20 cellular contexts compared by ENCODE assay signal in the genomic region with DNA sequence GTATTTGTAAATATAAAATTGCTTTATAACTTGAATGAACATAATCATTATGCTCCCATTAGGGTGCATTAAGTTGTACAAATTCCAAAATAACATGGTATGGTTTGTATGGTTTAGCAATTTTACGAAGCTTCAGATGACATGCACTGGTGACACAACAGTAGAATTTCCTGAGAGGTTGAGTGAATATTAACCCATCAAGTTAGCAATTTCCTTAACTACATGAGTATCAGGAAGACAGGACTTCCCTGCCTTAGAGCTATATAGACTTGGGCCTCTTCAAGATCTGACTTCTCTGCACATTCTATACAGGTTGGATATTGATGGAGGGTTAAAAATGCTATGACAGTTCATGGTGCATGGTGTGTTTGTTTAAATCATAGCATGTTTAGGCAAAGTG.
"Had no signal": no experiment of that assay in that cellular context is flagged by ENCODE, and none has a peak within 500 bp of the region (broad histone marks: within the 10 kb centered on the region; RNA-seq: fewer than 3 reads in every experiment).

No MANE protein-coding gene starts in this region.

- H3K9me3 Mint-ChIP-seq: dendritic cell treated with granulocyte-macrophage colony-stimulating factor and Interleukin-4, amounts not matched to agents 40 ng/mL and 50 ng/mL, for 4 days; natural killer cell treated with Interleukin-12 subunit alpha and Interleukin-12 subunit beta and Interleukin-15 and Interleukin-18, amount 100 ng/mL, for 72 hours; stimulated activated memory B cell treated with anti-CD40 and anti-IgM and Interleukin-4, amounts not matched to agents 10 μg/mL and 1 μg/mL and 100 μg/mL, for 72 hours; stimulated activated naive CD8-positive, alpha-beta T cell treated with anti-CD3 and anti-CD28 coated beads, Interleukin-15, Interleukin-2, amounts not matched to agents 100 ng/mL and 50 ng/mL, for 24 hours had no signal

- DNase-seq: cerebellar nuclear complex; gastrocnemius medialis; glutamatergic neuron; islet precursor cell; left ventricle myocardium inferior; mesenchymal stem cell; midbrain; psoas muscle; spleen; stimulated activated CD4-positive, alpha-beta T cell treated with anti-CD3 and anti-CD28 coated beads, Interleukin-15, amount 100 ng/mL, for 24 hours; stimulated activated CD4-positive, alpha-beta T cell treated with anti-CD3 and anti-CD28 coated beads, Interleukin-1b, Interleukin-23, amount 100 ng/mL, for 48 hours; stimulated activated CD4-positive, alpha-beta T cell treated with anti-CD3 and anti-CD28 coated beads, Interleukin-4, amount 100 ng/mL, for 24 hours; testis; upper lobe of right lung had no signal

- ATAC-seq: gastrocnemius medialis; natural killer cell treated with Interleukin-12 subunit alpha and Interleukin-12 subunit beta and Interleukin-15 and Interleukin-18, amount 100 ng/mL, for 72 hours; psoas muscle; sciatic nerve; stimulated activated memory B cell treated with anti-CD40 and anti-IgM and Interleukin-4, amounts not matched to agents 10 μg/mL and 1 μg/mL and 100 μg/mL, for 72 hours; upper lobe of right lung had no signal

- H3K27me3 Mint-ChIP-seq: dendritic cell treated with granulocyte-macrophage colony-stimulating factor and Interleukin-4, amounts not matched to agents 40 ng/mL and 50 ng/mL, for 4 days; natural killer cell treated with Interleukin-12 subunit alpha and Interleukin-12 subunit beta and Interleukin-15 and Interleukin-18, amount 100 ng/mL, for 72 hours; stimulated activated memory B cell treated with anti-CD40 and anti-IgM and Interleukin-4, amounts not matched to agents 10 μg/mL and 1 μg/mL and 100 μg/mL, for 72 hours; stimulated activated naive CD8-positive, alpha-beta T cell treated with anti-CD3 and anti-CD28 coated beads, Interleukin-15, Interleukin-2, amounts not matched to agents 100 ng/mL and 50 ng/mL, for 24 hours had no signal

- FAIRE-seq: colon had no signal

- H3K4me1 Mint-ChIP-seq: stimulated activated memory B cell treated with anti-CD40 and anti-IgM and Interleukin-4, amounts not matched to agents 10 μg/mL and 1 μg/mL and 100 μg/mL, for 72 hours had no signal

- H3K4me3 Mint-ChIP-seq: dendritic cell treated with granulocyte-macrophage colony-stimulating factor and Interleukin-4, amounts not matched to agents 40 ng/mL and 50 ng/mL, for 4 days; natural killer cell treated with Interleukin-12 subunit alpha and Interleukin-12 subunit beta and Interleukin-15 and Interleukin-18, amount 100 ng/mL, for 72 hours; stimulated activated memory B cell treated with anti-CD40 and anti-IgM and Interleukin-4, amounts not matched to agents 10 μg/mL and 1 μg/mL and 100 μg/mL, for 72 hours; stimulated activated naive CD8-positive, alpha-beta T cell treated with anti-CD3 and anti-CD28 coated beads, Interleukin-15, Interleukin-2, amounts not matched to agents 100 ng/mL and 50 ng/mL, for 24 hours had no signal

- H3K36me3 Mint-ChIP-seq: natural killer cell treated with Interleukin-12 subunit alpha and Interleukin-12 subunit beta and Interleukin-15 and Interleukin-18, amount 100 ng/mL, for 72 hours had no signal

- H3K27ac Mint-ChIP-seq: dendritic cell treated with granulocyte-macrophage colony-stimulating factor and Interleukin-4, amounts not matched to agents 40 ng/mL and 50 ng/mL, for 4 days; natural killer cell treated with Interleukin-12 subunit alpha and Interleukin-12 subunit beta and Interleukin-15 and Interleukin-18, amount 100 ng/mL, for 72 hours; stimulated activated memory B cell treated with anti-CD40 and anti-IgM and Interleukin-4, amounts not matched to agents 10 μg/mL and 1 μg/mL and 100 μg/mL, for 72 hours; stimulated activated naive CD8-positive, alpha-beta T cell treated with anti-CD3 and anti-CD28 coated beads, Interleukin-15, Interleukin-2, amounts not matched to agents 100 ng/mL and 50 ng/mL, for 24 hours had no signal
